Comparison of ENCODE assay signal across 20 cellular contexts in the genomic region with DNA sequence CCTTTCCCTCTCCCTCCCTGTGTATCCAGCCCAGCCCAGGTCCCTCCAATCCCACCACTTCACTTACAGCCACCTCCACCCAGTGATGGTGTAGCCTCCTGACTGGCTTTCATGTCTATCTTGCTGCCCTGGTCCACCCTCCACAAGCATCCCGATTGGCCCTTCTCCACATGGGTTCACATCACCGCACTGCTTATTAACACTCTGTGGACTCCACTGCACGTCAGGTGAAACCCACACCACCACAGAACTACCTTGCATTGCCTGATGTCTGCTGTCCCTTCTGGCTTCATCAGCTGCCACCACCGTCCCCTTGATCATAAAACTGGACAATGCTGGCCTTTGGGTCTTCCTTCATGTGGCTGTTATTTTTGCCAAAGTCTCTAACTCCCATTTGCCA.
A peak's percentile ranks its signal among the peaks of the same experiment; 100 is the strongest.
DNase-seq lines count a peak whose midpoint lies in the region; ATAC-seq, FAIRE-seq and TF ChIP-seq lines count a peak whose summit lies in the region.
"Had no signal": no experiment of that assay in that cellular context is flagged by ENCODE, and none has a peak within 500 bp of the region (broad histone marks: within the 10 kb centered on the region; RNA-seq: fewer than 3 reads in every experiment).

No MANE protein-coding gene starts in this region.

- no peaks in the 10 kb centered on the region for H3F3A ChIP-seq in Loucy (ENCODE audit: low read depth)

- no peak for TF ChIP-seq CTCF in Loucy (conservative IDR thresholded peaks at IDR 0.05; ENCODE audit: low read length)

- peaks cover 25% of the 10 kb centered on the region for H3K27me3 Mint-ChIP-seq in stimulated activated memory B cell treated with anti-CD40 and anti-IgM and Interleukin-4, amounts not matched to agents 10 μg/mL and 1 μg/mL and 100 μg/mL, for 72 hours
- H3K27me3 Mint-ChIP-seq: T-helper 17 cell had no signal

- H3K36me3 Mint-ChIP-seq in stimulated activated memory B cell treated with anti-CD40 and anti-IgM and Interleukin-4, amounts not matched to agents 10 μg/mL and 1 μg/mL and 100 μg/mL, for 72 hours: peaks cover 5% of the 10 kb centered on the region

- no peaks in the 10 kb centered on the region for H3K9me2 ChIP-seq in Loucy (replicated peaks; ENCODE audit: low read depth, low read length)

- peaks cover 20% of the 10 kb centered on the region for H3K4me1 ChIP-seq in Loucy (ENCODE audit: insufficient read depth, low read length, poor library complexity, severe bottlenecking)
- no peaks in the 10 kb centered on the region for H3K4me1 ChIP-seq in small intestine (ENCODE audit: control insufficient read depth in 2 of 2, insufficient read depth in 1 of 2, low read depth in 1 of 2, low read length in 1 of 2)
- H3K4me1 ChIP-seq: breast epithelium had no signal

- no peak for TF ChIP-seq POLR2A in GM12891 (IDR thresholded peaks at IDR 0.05; ENCODE audit: low read depth, low read length)

- H3K27ac ChIP-seq in cingulate gyrus (ENCODE audit: low read depth, low read length) (peak overlapping the region; percentile 20), small intestine (ENCODE audit: low read depth in 1 of 2, low read length in 1 of 2) (no peak overlapping the region)
- H3K27ac ChIP-seq: breast epithelium, HL-60, ovary had no signal

- H3K9ac ChIP-seq in Loucy (ENCODE audit: low read depth, low read length, poor library complexity, severe bottlenecking): peak overlapping the region; percentile 35

- peak overlapping the region; percentile 20; the same call in 1 of the 2 replicates for H2AFZ ChIP-seq in Loucy (ENCODE audit: low read length)

- H3K9me3 ChIP-seq in Loucy (ENCODE audit: insufficient read depth, low read depth, low read length): peaks cover 10% of the 10 kb centered on the region; the same call in 1 of the 2 replicates
- no peaks in the 10 kb centered on the region for H3K9me3 ChIP-seq in small intestine (ENCODE audit: control insufficient read depth, low read depth)
- H3K9me3 ChIP-seq: breast epithelium, ovary had no signal

- ATAC-seq in stimulated activated memory B cell treated with anti-CD40 and anti-IgM and Interleukin-4, amounts not matched to agents 10 μg/mL and 1 μg/mL and 100 μg/mL, for 72 hours: peak; percentile 50
- ATAC-seq in HG03097 (IDR thresholded peaks at IDR 0.05; ENCODE audit: low FRiP score, unreplicated experiment): no peak
- ATAC-seq: T-helper 17 cell had no signal

- no peaks in the 10 kb centered on the region for H4K20me1 ChIP-seq in Loucy (ENCODE audit: insufficient read depth, low read length, poor library complexity, severe bottlenecking)

- FAIRE-seq in GM12891 (lab: Jason Lieb, UNC): peak; percentile 65
- no peak for FAIRE-seq in small intestine (lab: Jason Lieb, UNC)
- FAIRE-seq: endometrium, HepG2, kidney, RCC 7860 had no signal

- no peaks in the 10 kb centered on the region for H3K79me2 ChIP-seq in Loucy (ENCODE audit: insufficient read depth, low read length)

- H3K4me3 ChIP-seq in Loucy (ENCODE audit: low read length, poor library complexity, severe bottlenecking) (peak overlapping the region; percentile 27), small intestine (ENCODE audit: low read depth in 1 of 2, low read length in 2 of 2) (no peak overlapping the region)
- H3K4me3 ChIP-seq: breast epithelium, ovary had no signal

- 80 to 93% (median 85%) methylated on average over 4 of the region's 4 CpGs for WGBS in small intestine, 3 donors

- no peaks in the 10 kb centered on the region for H3K27me3 ChIP-seq in Loucy (ENCODE audit: insufficient read depth, low read length, poor library complexity, severe bottlenecking)
- peaks cover 0 to 2% of the 10 kb centered on the region in 2 donors for H3K27me3 ChIP-seq in small intestine (ENCODE audit: control insufficient read depth in 2 of 2, insufficient read depth in 2 of 2, low read length in 2 of 2)
- H3K27me3 ChIP-seq: breast epithelium, ovary had no signal

- no peak for DNase-seq in GM12891 (ENCODE audit: insufficient read length, low spot score)
- no peak for DNase-seq in small intestine
- DNase-seq in activated naive CD4-positive, alpha-beta T cell treated with Interleukin-2 at 50 U/mL for 16 hours: no peak
- DNase-seq: activated effector memory CD4-positive, alpha-beta T cell treated with Interleukin-2 at 50 U/mL for 16 hours; cortex of kidney; DMS79 treated with DMSO at 0.1 percent for 48 hours; kidney; mesenchymal stem cell; naive B cell; ovary; T-helper 17 cell had no signal

- H3K4me3 Mint-ChIP-seq in stimulated activated memory B cell treated with anti-CD40 and anti-IgM and Interleukin-4, amounts not matched to agents 10 μg/mL and 1 μg/mL and 100 μg/mL, for 72 hours: no peak overlapping the region
- H3K4me3 Mint-ChIP-seq: T-helper 17 cell had no signal

- H3K36me3 ChIP-seq in Loucy (ENCODE audit: insufficient read depth, low read length) (no peaks in the 10 kb centered on the region), small intestine (ENCODE audit: control insufficient read depth in 2 of 2, insufficient read depth in 2 of 2, low read length in 2 of 2) (no peaks in the 10 kb centered on the region)
- H3K36me3 ChIP-seq: breast epithelium, ovary had no signal

- no peak overlapping the region for H3K27ac Mint-ChIP-seq in stimulated activated memory B cell treated with anti-CD40 and anti-IgM and Interleukin-4, amounts not matched to agents 10 μg/mL and 1 μg/mL and 100 μg/mL, for 72 hours
- H3K27ac Mint-ChIP-seq: T-helper 17 cell had no signal

- H3K9me3 Mint-ChIP-seq in stimulated activated memory B cell treated with anti-CD40 and anti-IgM and Interleukin-4, amounts not matched to agents 10 μg/mL and 1 μg/mL and 100 μg/mL, for 72 hours: peaks cover 6% of the 10 kb centered on the region

- peak overlapping the region; percentile 49 for H3K4me2 ChIP-seq in Loucy (ENCODE audit: low read depth, low read length, poor library complexity, severe bottlenecking)

- peaks cover 9% of the 10 kb centered on the region for H3K4me1 Mint-ChIP-seq in stimulated activated memory B cell treated with anti-CD40 and anti-IgM and Interleukin-4, amounts not matched to agents 10 μg/mL and 1 μg/mL and 100 μg/mL, for 72 hours

TF ChIP-seq in GM12891, 5 proteins besides CTCF, POLR2A, EP300 and RAD21:
- TF ChIP-seq TAF1 (IDR thresholded peaks at IDR 0.05; ENCODE audit: low read depth, low read length) (no peak), POU2F2 (IDR thresholded peaks at IDR 0.05; ENCODE audit: low read depth, low read length) (no peak), POLR2AphosphoS5 (IDR thresholded peaks at IDR 0.05; ENCODE audit: low read depth, low read length) (no peak), SPI1 (IDR thresholded peaks at IDR 0.05; ENCODE audit: low read depth, low read length) (no peak), PAX5 (IDR thresholded peaks at IDR 0.05; ENCODE audit: insufficient read depth, low read length, severe bottlenecking) (no peak)
